In the genomic region with DNA sequence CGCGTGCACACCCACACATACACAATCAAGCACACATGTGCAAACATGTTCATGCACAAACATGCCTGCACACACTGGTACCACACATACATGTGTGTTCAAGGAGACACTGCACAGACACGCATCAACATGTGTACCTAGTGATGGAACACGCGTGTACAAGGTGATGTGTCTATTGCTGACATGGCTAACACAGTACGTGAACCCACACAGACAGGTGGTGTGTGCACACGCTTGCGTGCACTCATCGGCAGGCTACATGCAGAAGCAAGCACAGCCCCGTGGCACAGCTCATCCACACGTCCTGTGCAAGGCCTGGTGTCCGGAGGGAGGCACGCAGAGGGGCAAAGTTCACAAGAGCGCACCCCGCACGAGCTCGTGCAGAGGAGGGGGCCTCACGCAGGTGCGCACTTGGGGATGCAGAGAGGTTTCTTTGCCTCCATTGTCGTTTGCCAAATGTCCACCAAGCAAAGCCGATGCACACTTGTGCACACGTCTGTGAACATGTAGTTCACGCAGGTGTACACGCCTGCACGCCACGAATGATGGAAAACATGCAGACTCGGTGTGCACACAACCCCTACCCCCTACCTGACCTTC, we compare ENCODE assay signal across 8 cellular contexts. TPM values are rescaled to one million over a fixed set of nuclear protein-coding genes. Genes with fewer than 3 reads are reported as not detected.
DNase-seq lines count a peak whose midpoint lies in the region; ATAC-seq and TF ChIP-seq lines count a peak whose summit lies in the region.

No MANE protein-coding gene starts in this region.

- no peaks in the 10 kb centered on the region for H3K27me3 Mint-ChIP-seq in CD8-positive, alpha-beta memory T cell
- no peaks in the 10 kb centered on the region for H3K27me3 Mint-ChIP-seq in effector memory CD8-positive, alpha-beta T cell

- H4K20me1 ChIP-seq in osteoblast (ENCODE audit: insufficient read depth, low read length): peaks cover 53% of the 10 kb centered on the region

- peaks cover 15 to 38% (median 17%) of the 10 kb centered on the region in 3 donors for H3K4me1 Mint-ChIP-seq in CD8-positive, alpha-beta memory T cell
- H3K4me1 Mint-ChIP-seq in effector memory CD8-positive, alpha-beta T cell (ENCODE audit: low read depth in 2 of 2): peaks cover 17 to 20% of the 10 kb centered on the region in 2 donors

- POLR2A ChIA-PET in CD8-positive, alpha-beta memory T cell (lab: Charles Lee): no interaction called here

- H3K4me2 ChIP-seq in osteoblast (ENCODE audit: insufficient read depth, low read length): peak overlapping the region; percentile 89

- H3K9me3 Mint-ChIP-seq in CD8-positive, alpha-beta memory T cell: no peaks in the 10 kb centered on the region
- no peaks in the 10 kb centered on the region for H3K9me3 Mint-ChIP-seq in effector memory CD8-positive, alpha-beta T cell

- no peaks in the 10 kb centered on the region for H3K36me3 ChIP-seq in CD8-positive, alpha-beta memory T cell (ENCODE audit: insufficient read depth, low read length)
- H3K36me3 ChIP-seq in NT2/D1 (ENCODE audit: insufficient read depth, insufficient read length, low read length): peaks cover 30% of the 10 kb centered on the region
- peaks cover 18% of the 10 kb centered on the region for H3K36me3 ChIP-seq in osteoblast (ENCODE audit: insufficient read depth, low read length)

- H3K9me3 ChIP-seq in CD8-positive, alpha-beta memory T cell (ENCODE audit: low read length): no peaks in the 10 kb centered on the region
- H3K9me3 ChIP-seq in NT2/D1 (ENCODE audit: insufficient read depth, low read length) (no peaks in the 10 kb centered on the region), osteoblast (ENCODE audit: low read depth, low read length) (no peaks in the 10 kb centered on the region)

- H2AFZ ChIP-seq in osteoblast (ENCODE audit: low read length): no peak overlapping the region

- peak overlapping the region; percentile 84 to 93 (median 87) for H3K4me3 Mint-ChIP-seq in CD8-positive, alpha-beta memory T cell
- peak overlapping the region; percentile 80 to 84 for H3K4me3 Mint-ChIP-seq in effector memory CD8-positive, alpha-beta T cell

- H3K4me3 ChIP-seq in CD8-positive, alpha-beta memory T cell (ENCODE audit: low read length): peak overlapping the region; percentile 62
- peak overlapping the region; percentile 72 for H3K4me3 ChIP-seq in NT2/D1 (ENCODE audit: insufficient read length, low read depth)
- H3K4me3 ChIP-seq in osteoblast (ENCODE audit: insufficient read depth, low read length): peak overlapping the region; percentile 86

- no peak for TF ChIP-seq CTCF in osteoblast (IDR thresholded peaks at IDR 0.05; ENCODE audit: extremely low read depth, low read depth, low read length)

- H3K27ac ChIP-seq in CD8-positive, alpha-beta memory T cell (ENCODE audit: low read depth, low read length): peak overlapping the region; percentile 57
- peak overlapping the region; percentile 28 for H3K27ac ChIP-seq in osteoblast (ENCODE audit: low read depth, low read length)

- no peaks in the 10 kb centered on the region for H3K27me3 ChIP-seq in CD8-positive, alpha-beta memory T cell (ENCODE audit: insufficient read depth, low read length, poor library complexity, severe bottlenecking)
- H3K27me3 ChIP-seq in NT2/D1 (ENCODE audit: insufficient read depth, insufficient read length) (no peaks in the 10 kb centered on the region), osteoblast (ENCODE audit: insufficient read depth, low read length) (no peaks in the 10 kb centered on the region)

- H3K9ac ChIP-seq in NT2/D1 (ENCODE audit: insufficient read length, low read depth): peak overlapping the region; percentile 92

- H3K36me3 Mint-ChIP-seq in CD8-positive, alpha-beta memory T cell: peaks cover 0 to 15% (median 0%) of the 10 kb centered on the region in 3 donors
- peaks cover 35% of the 10 kb centered on the region for H3K36me3 Mint-ChIP-seq in effector memory CD8-positive, alpha-beta T cell (ENCODE audit: insufficient read depth)

- CTCF ChIA-PET in CD8-positive, alpha-beta memory T cell (lab: Charles Lee): interaction anchor here (1.1 to 1.2 kb wide), 2 partner anchors 65 to 184 kb away, joined by 3 read pairs; no protein-coding TSS in a partner anchor

- H3K27ac Mint-ChIP-seq in CD8-positive, alpha-beta memory T cell: peak overlapping the region; percentile 72 to 94 (median 86)
- peak overlapping the region in 1 of 2 donors; percentile 78 for H3K27ac Mint-ChIP-seq in effector memory CD8-positive, alpha-beta T cell

- H3K4me1 ChIP-seq in CD8-positive, alpha-beta memory T cell (ENCODE audit: insufficient read depth, low read length): peaks cover 39% of the 10 kb centered on the region
- H3K4me1 ChIP-seq in NT2/D1 (ENCODE audit: insufficient read depth, insufficient read length) (peaks cover 26% of the 10 kb centered on the region), osteoblast (ENCODE audit: insufficient read depth, low read length) (peaks cover 34% of the 10 kb centered on the region)

- no peak for ATAC-seq in effector memory CD8-positive, alpha-beta T cell (replicated peaks)
- ATAC-seq in GM21447 (IDR thresholded peaks at IDR 0.05; ENCODE audit: unreplicated experiment): no peak

- H3K79me2 ChIP-seq in osteoblast (ENCODE audit: insufficient read depth, low read length): peaks cover 62% of the 10 kb centered on the region

- DNase-seq in CD8-positive, alpha-beta memory T cell: no peak
- DNase-seq in NT2/D1 (ENCODE audit: low read depth, low spot score) (no peak), osteoblast (ENCODE audit: insufficient read length, low spot score, missing footprints) (no peak), NCI-H510A (lab: John Stamatoyannopoulos, UW) (no peak), HUDEP-2 (lab: John Stamatoyannopoulos, UW; ENCODE audit: unreplicated experiment in 76 of 76) (no peak)
- no peak for DNase-seq in effector memory CD8-positive, alpha-beta T cell
- DNase-seq in activated CD4-positive, CD25-positive, alpha-beta regulatory T cell treated with anti-CD3 and anti-CD28 coated beads, Interleukin-2, amount 50 U/mL, for 72 hours: no peak

RNA-seq across cellular contexts. Expression of gene ACAP3, which starts 1.0 kb away (rescaled TPM):
- 10 to 100 TPM; 36.4 to 38.8 TPM for total RNA-seq in CD8-positive, alpha-beta memory T cell
- 6.9 TPM for polyA plus RNA-seq in CD8-positive, alpha-beta memory T cell
- 31.2 and 46.7 TPM in 2 replicates for total RNA-seq in osteoblast

RNA-seq across cellular contexts. Expression of gene PUSL1, which starts 1.6 kb away (rescaled TPM):
- 10 to 100 TPM; 32.9 to 34.3 TPM for total RNA-seq in CD8-positive, alpha-beta memory T cell
- polyA plus RNA-seq in CD8-positive, alpha-beta memory T cell: 22.0 TPM
- 19.4 and 29.3 TPM in 2 replicates for total RNA-seq in osteoblast

RNA-seq across cellular contexts. Expression of gene INTS11, which starts 17.7 kb away (rescaled TPM):
- 100 to 1,000 TPM; 117 to 118 TPM for total RNA-seq in CD8-positive, alpha-beta memory T cell
- polyA plus RNA-seq in CD8-positive, alpha-beta memory T cell: 70.5 TPM
- total RNA-seq in osteoblast: 53.3 and 59.7 TPM in 2 replicates

RNA-seq across cellular contexts. Expression of gene CPTP, which starts 17.8 kb away (rescaled TPM):
- total RNA-seq in CD8-positive, alpha-beta memory T cell: 10 to 100 TPM; 17.6 to 18.3 TPM
- 23.6 TPM for polyA plus RNA-seq in CD8-positive, alpha-beta memory T cell
- total RNA-seq in osteoblast: 12.7 and 13.8 TPM in 2 replicates

RNA-seq across cellular contexts. Expression of gene TAS1R3, which starts 24.3 kb away (rescaled TPM):
- total RNA-seq in CD8-positive, alpha-beta memory T cell: under 1 TPM; 0.53 to 0.62 TPM
- polyA plus RNA-seq in CD8-positive, alpha-beta memory T cell: 0.28 TPM
- under 0.01 TPM in 2 replicates for total RNA-seq in osteoblast
